ENCODE assay signal across 8 cellular contexts in genomic region chr3:124834723-124835718, GRCh38. TPM values are rescaled to one million over a fixed set of nuclear protein-coding genes. Genes with fewer than 3 reads are reported as not detected.
DNase-seq lines count a peak whose midpoint lies in the region; TF ChIP-seq lines count a peak whose summit lies in the region.

No MANE protein-coding gene starts in this region.

- no peaks in the 10 kb centered on the region for H3K27me3 ChIP-seq in WERI-Rb-1 (ENCODE audit: insufficient read depth, low read depth, severe bottlenecking)

- H3K4me3 ChIP-seq in GM12864 (ENCODE audit: low read depth, low read length) (peak overlapping the region; percentile 31), WERI-Rb-1 (ENCODE audit: low read depth, low read length) (no peak overlapping the region)

- H3K4me1 Mint-ChIP-seq in HFFc6 (ENCODE audit: low read depth): peaks cover 99% of the 10 kb centered on the region
- H3K4me1 Mint-ChIP-seq in brain: peaks cover 44% of the 10 kb centered on the region

- no peaks in the 10 kb centered on the region for H3K9me3 ChIP-seq in WERI-Rb-1 (ENCODE audit: severe bottlenecking)

- H3K4me3 Mint-ChIP-seq in HFFc6 (peak overlapping the region; percentile 28; the same call in 1 of the 2 replicates), brain (peak overlapping the region in 4 of 5 experiments; percentile 35 to 51 (median 42))

- peaks cover 25% of the 10 kb centered on the region for H3K36me3 Mint-ChIP-seq in HFFc6 (ENCODE audit: low read depth)
- peaks cover 6% of the 10 kb centered on the region for H3K36me3 Mint-ChIP-seq in brain

- H3K27ac ChIP-seq in WERI-Rb-1: no peak overlapping the region

- H3K9me3 Mint-ChIP-seq in HFFc6 (no peaks in the 10 kb centered on the region), brain (no peaks in the 10 kb centered on the region)

- DNase-seq in GM12864 (ENCODE audit: low read depth) (peak; percentile 78), HFFc6 (no peak), NAMALWA (ENCODE audit: low spot score) (peak; percentile 81), T-helper 22 cell (ENCODE audit: low read depth) (peak; percentile 25), kidney tubule cell (ENCODE audit: low spot score) (peak; percentile 95), WERI-Rb-1 (no peak)
- peak in 2 of 3 donors; percentile 23 to 24 for DNase-seq in stimulated activated CD4-positive, alpha-beta T cell treated with anti-CD3 and anti-CD28 coated beads, TNF-alpha, amount 100 ng/mL, for 48 hours (ENCODE audit: low read depth in 3 of 3)

- H3K27ac Mint-ChIP-seq in HFFc6 (peak overlapping the region; percentile 85), brain (peak overlapping the region; percentile 35 to 91 (median 66))

- H3K36me3 ChIP-seq in WERI-Rb-1: no peaks in the 10 kb centered on the region

- TF ChIP-seq CTCF in GM12864 (IDR thresholded peaks at IDR 0.05; ENCODE audit: low read depth, low read length, missing control alignments) (no peak), HFFc6 (IDR thresholded peaks at IDR 0.05) (no peak), brain (conservative IDR thresholded peaks at IDR 0.05) (no peak), WERI-Rb-1 (IDR thresholded peaks at IDR 0.05; ENCODE audit: low read depth, low read length) (no peak)

- H3K27me3 Mint-ChIP-seq in HFFc6 (ENCODE audit: insufficient read depth): no peaks in the 10 kb centered on the region; the same call in 1 of the 2 replicates
- H3K27me3 Mint-ChIP-seq in brain: peaks cover 10% of the 10 kb centered on the region

RNA-seq across cellular contexts. Expression of gene ITGB5, which starts 52.1 kb away (rescaled TPM):
- 100 to 1,000 TPM; 203 to 332 (median 220) TPM for total RNA-seq in HFFc6 (2021; fragmentation: NEBNext Ultra II Directional; extraction: Animal tissue kit (Norgen Biotek cat#: 25700))
- polyA plus RNA-seq in brain (ENCODE audit: insufficient read depth, low read depth, low replicate concordance): 18.8 TPM

Comparison
In these comparisons a context has a peak if more than half of its experiments do, and no peak if none do; other contexts are left out.
1. DNase-seq: peak in GM12864 (single experiment), NAMALWA (single experiment), T-helper 22 cell (single experiment), kidney tubule cell (single experiment) and stimulated activated CD4-positive, alpha-beta T cell treated with anti-CD3 and anti-CD28 coated beads, TNF-alpha, amount 100 ng/mL, for 48 hours (2 of 3); none in HFFc6 (single experiment) and WERI-Rb-1 (single experiment).